In genomic region chr7:140485463-140486265, GRCh38 we compare ENCODE assay signal across 19 cellular contexts. TPM values are rescaled to one million over a fixed set of nuclear protein-coding genes. Genes with fewer than 3 reads are reported as not detected.
DNase-seq lines count a peak whose midpoint lies in the region; ATAC-seq and TF ChIP-seq lines count a peak whose summit lies in the region.
"Had no signal": no experiment of that assay in that cellular context is flagged by ENCODE, and none has a peak within 500 bp of the region (broad histone marks: within the 10 kb centered on the region; RNA-seq: fewer than 3 reads in every experiment).

No MANE protein-coding gene starts in this region.

- H3K4me1 ChIP-seq in neuron (ENCODE audit: insufficient read depth, low read length) (peaks cover 5% of the 10 kb centered on the region), A673 (ENCODE audit: insufficient read depth, low read length, poor library complexity, severe bottlenecking) (peaks cover 4% of the 10 kb centered on the region)
- H3K4me1 ChIP-seq: right lobe of liver, SJSA1, thyroid gland had no signal

- peaks cover 9% of the 10 kb centered on the region for H3K4me1 Mint-ChIP-seq in Calu3 (ENCODE audit: low read depth, unreplicated experiment)
- H3K4me1 Mint-ChIP-seq: natural killer cell had no signal

- no peak for ATAC-seq in HG02798 (IDR thresholded peaks at IDR 0.05; ENCODE audit: poor library complexity, unreplicated experiment)
- no peak for ATAC-seq in HG03469 (IDR thresholded peaks at IDR 0.05; ENCODE audit: unreplicated experiment)
- ATAC-seq: left ventricle myocardium superior, natural killer cell had no signal

- H3K36me3 Mint-ChIP-seq in Calu3 (ENCODE audit: insufficient read depth, unreplicated experiment), result no peaks in the 10 kb centered on the region
- H3K36me3 Mint-ChIP-seq: natural killer cell had no signal

- H3K27ac Mint-ChIP-seq in Calu3 (ENCODE audit: unreplicated experiment), result peak overlapping the region; percentile 52
- H3K27ac Mint-ChIP-seq: natural killer cell had no signal

- no peaks in the 10 kb centered on the region for H3K27me3 ChIP-seq in neuron (ENCODE audit: insufficient read depth, low read length)
- H3K27me3 ChIP-seq in A673 (replicated peaks; ENCODE audit: insufficient read depth, low read depth, low read length, poor library complexity), result no peaks in the 10 kb centered on the region
- H3K27me3 ChIP-seq: right lobe of liver, SJSA1, thyroid gland had no signal

- in situ Hi-C loops in SK-MEL-5 (cut with HindIII; ENCODE audit: low pct_unique_long_range_greater_than_20kb, low sequenced_read_pairs), result no loop called here

- H3K9me3 ChIP-seq in neuron (ENCODE audit: low read length) (no peaks in the 10 kb centered on the region), A673 (ENCODE audit: low read depth, low read length, poor library complexity, severe bottlenecking) (no peaks in the 10 kb centered on the region)
- H3K9me3 ChIP-seq: right lobe of liver, SJSA1, thyroid gland had no signal

- H3K4me3 ChIP-seq in epithelial cell of proximal tubule (ENCODE audit: low read depth, low read length) (no peak overlapping the region), neuron (ENCODE audit: low read length) (no peak overlapping the region), A673 (ENCODE audit: low read depth, low read length, poor library complexity, severe bottlenecking) (no peak overlapping the region)
- H3K4me3 ChIP-seq: right lobe of liver, SJSA1, thyroid gland had no signal

- DNase-seq in Calu3 (peak; percentile 13), SK-MEL-5 (ENCODE audit: low read depth, low spot score) (peak; percentile 88), epithelial cell of proximal tubule (ENCODE audit: low read depth) (peak; percentile 65), A673 (ENCODE audit: low spot score) (no peak), T1000 (lab: John Stamatoyannopoulos, UW) (no peak)
- DNase-seq: activated CD8-positive, alpha-beta memory T cell treated with anti-CD3 and anti-CD28 coated beads for 24 hours; activated gamma-delta T cell; head of caudate nucleus; left ventricle myocardium superior; natural killer cell; NCI-H1105; NCI-H345; right lobe of liver; stimulated activated CD4-positive, alpha-beta T cell treated with anti-CD3 and anti-CD28 coated beads, Interleukin-4, amount 100 ng/mL, for 1 hour; thyroid gland had no signal

- no peaks in the 10 kb centered on the region for H3K27me3 Mint-ChIP-seq in Calu3 (ENCODE audit: unreplicated experiment)

- H3K4me3 Mint-ChIP-seq in Calu3 (ENCODE audit: low read depth, unreplicated experiment), result no peak overlapping the region
- H3K4me3 Mint-ChIP-seq: natural killer cell had no signal

- H3K9me3 Mint-ChIP-seq in Calu3 (ENCODE audit: low read depth, unreplicated experiment), result no peaks in the 10 kb centered on the region
- H3K9me3 Mint-ChIP-seq: natural killer cell had no signal

- TF ChIP-seq CTCF in Calu3 (IDR thresholded peaks at IDR 0.05; ENCODE audit: unreplicated experiment) (no peak), epithelial cell of proximal tubule (conservative IDR thresholded peaks at IDR 0.05; ENCODE audit: low read depth, low read length) (no peak), A673 (conservative IDR thresholded peaks at IDR 0.05; ENCODE audit: low read depth, low read length) (no peak)

- POLR2A ChIA-PET in A673 (lab: Charles Lee; ENCODE audit: low non-redundant PET), result no interaction called here

- intact Hi-C loops in Calu3 (cut with micrococcal nuclease; ENCODE audit: unreplicated experiment), result no loop called here
- intact Hi-C loops in A673 (cut with micrococcal nuclease; ENCODE audit: unreplicated experiment), result no loop called here

- CTCF ChIA-PET in Calu3 (lab: Charles Lee) (no interaction called here), A673 (lab: Charles Lee) (interaction anchor here (0.6 kb wide), 1 partner anchor 155 kb away, joined by 15 read pairs; the partner anchor contains the start of gene DENND2A)

- BruUV-seq in Calu3 (replicated peaks; lab: Mats Ljungman, UMichigan), result no TSS peak
- no TSS peak for BruUV-seq in A673 (replicated peaks; lab: Mats Ljungman, UMichigan)

- H3K36me3 ChIP-seq in neuron (ENCODE audit: insufficient read depth, low read length) (no peaks in the 10 kb centered on the region), A673 (ENCODE audit: insufficient read depth, low read length, poor library complexity, severe bottlenecking) (no peaks in the 10 kb centered on the region)
- H3K36me3 ChIP-seq: right lobe of liver, SJSA1, thyroid gland had no signal

- H2AFZ ChIP-seq in neuron (ENCODE audit: low read depth, low read length), result peak overlapping the region; percentile 54

- H3K27ac ChIP-seq in A673 (ENCODE audit: low read depth, low read length, poor library complexity, severe bottlenecking), result no peak overlapping the region
- H3K27ac ChIP-seq: right lobe of liver, SJSA1, thyroid gland had no signal

RNA-seq across cellular contexts. Expression of gene MKRN1, which starts 6.4 kb away (rescaled TPM):
- total RNA-seq in Calu3 (2022) (83.9 and 85.3 TPM in 2 replicates), epithelial cell of proximal tubule (40.0 and 69.2 TPM in 2 replicates), A673 (2021) (51.1 and 57.6 TPM in 2 replicates)
- total RNA-seq in SK-MEL-5 (2014; rRNA removed; shearing (Covaris generic)), result 123 and 138 TPM in 2 replicates
- polyA plus RNA-seq in SK-MEL-5 (2015; cell fraction: cytosol; rRNA removed), result 95.2 and 114 TPM in 2 replicates
- 107 and 111 TPM in 2 replicates for polyA plus RNA-seq in SK-MEL-5 (2015; cell fraction: nucleus; rRNA removed)

Comparison
In these comparisons a context has a peak if more than half of its experiments do, and no peak if none do; other contexts are left out.
1. DNase-seq: peak in Calu3 (single experiment), SK-MEL-5 (single experiment) and epithelial cell of proximal tubule (single experiment); none in A673 (single experiment) and T1000 (single experiment).